Comparison of ENCODE assay signal across 8 cellular contexts in genomic region chr19:940591-941291, GRCh38. TPM values are rescaled to one million over a fixed set of nuclear protein-coding genes. Genes with fewer than 3 reads are reported as not detected.
DNase-seq lines count a peak whose midpoint lies in the region; ATAC-seq and TF ChIP-seq lines count a peak whose summit lies in the region.

No MANE protein-coding gene starts in this region.

- H3K27me3 ChIP-seq in Caco-2 (replicated peaks; ENCODE audit: control insufficient read depth, insufficient read depth, low read length), result no peaks in the 10 kb centered on the region

- peaks cover 92% of the 10 kb centered on the region for H3K36me3 Mint-ChIP-seq in Caco-2 (ENCODE audit: insufficient read depth, unreplicated experiment)
- H3K36me3 Mint-ChIP-seq in T-cell, result peaks cover 5% of the 10 kb centered on the region

- CTCF ChIA-PET in Caco-2 (lab: Charles Lee), result no interaction called here
- CTCF ChIA-PET in T-cell (lab: Charles Lee), result no interaction called here

- H3K27ac Mint-ChIP-seq in Caco-2 (ENCODE audit: unreplicated experiment) (peak overlapping the region; percentile 54), T-cell (peak overlapping the region; percentile 71 to 85)

- intact Hi-C loops in Caco-2 (cut with micrococcal nuclease; ENCODE audit: unreplicated experiment), result no loop called here

- H3K4me3 ChIP-seq in Caco-2 (ENCODE audit: low read depth, low read length), result no peak overlapping the region

- POLR2A ChIA-PET in Caco-2 (lab: Charles Lee) (no interaction called here), T-cell (lab: Charles Lee) (no interaction called here)

- no peaks in the 10 kb centered on the region for H3K27me3 Mint-ChIP-seq in Caco-2 (ENCODE audit: insufficient read depth, unreplicated experiment)
- H3K27me3 Mint-ChIP-seq in T-cell, result no peaks in the 10 kb centered on the region

- DNase-seq in Caco-2 (no peak), T-cell (peak; percentile 43 to 78 (median 64)), hypothalamus (lab: John Stamatoyannopoulos, UW) (peak in 44 of 51 donors; percentile 9 to 83 (median 62))
- peak; percentile 56 for DNase-seq in stimulated activated CD4-positive, alpha-beta T cell treated with anti-CD3 and anti-CD28 coated beads, Interleukin-2, amount 100 ng/mL, for 4 hours (ENCODE audit: low read depth)

- H3K4me3 Mint-ChIP-seq in Caco-2 (ENCODE audit: unreplicated experiment) (no peak overlapping the region), T-cell (peak overlapping the region; percentile 74 to 80 (median 76))

- peaks cover 3% of the 10 kb centered on the region; the same call in 1 of the 2 replicates for H3K4me1 ChIP-seq in Caco-2

- H3K4me1 Mint-ChIP-seq in Caco-2 (ENCODE audit: low read depth, unreplicated experiment) (no peaks in the 10 kb centered on the region), T-cell (peaks cover 28 to 37% (median 34%) of the 10 kb centered on the region in 3 donors)

- no TSS peak for BruUV-seq in Caco-2 (replicated peaks; lab: Mats Ljungman, UMichigan)

- peak overlapping the region; percentile 37 for H3K27ac ChIP-seq in angular gyrus (ENCODE audit: low read depth, low read length)

- H3K36me3 ChIP-seq in Caco-2 (ENCODE audit: control insufficient read depth, insufficient read depth, low read length), result peaks cover 7% of the 10 kb centered on the region

- H3K9me3 Mint-ChIP-seq in Caco-2 (ENCODE audit: unreplicated experiment) (no peaks in the 10 kb centered on the region), T-cell (peaks cover 0 to 3% (median 0%) of the 10 kb centered on the region in 3 donors)

- ATAC-seq in HG03064 (IDR thresholded peaks at IDR 0.05; ENCODE audit: low read depth, unreplicated experiment) (peak; percentile 52), T-cell (replicated peaks in 1 of 4) (peak; percentile 77 to 86 (median 80)), GM18858 (IDR thresholded peaks at IDR 0.05; ENCODE audit: unreplicated experiment) (no peak), HG02885 (IDR thresholded peaks at IDR 0.05; ENCODE audit: poor library complexity, unreplicated experiment) (no peak)

- H3K9me3 ChIP-seq in Caco-2, result no peaks in the 10 kb centered on the region

- no peak for TF ChIP-seq CTCF in Caco-2 (IDR thresholded peaks at IDR 0.05; ENCODE audit: insufficient read depth in 1 of 2, low read depth in 1 of 2, low read length in 1 of 2, severe bottlenecking in 1 of 2, unreplicated experiment in 1 of 2)

RNA-seq across cellular contexts. Expression of gene ARID3A, which starts 14.9 kb away (rescaled TPM):
- total RNA-seq in Caco-2 (2022), result 217 and 239 TPM in 2 replicates
- 10 to 100 TPM in 4 of 5 donors, 1 to 10 TPM in 1; 9.8 to 13.2 (median 12.0) TPM for total RNA-seq in T-cell

RNA-seq across cellular contexts. Expression of gene KISS1R, which starts 23.6 kb away (rescaled TPM):
- total RNA-seq in Caco-2 (2022) (13.0 and 16.6 TPM in 2 replicates), T-cell (1 to 10 TPM; 1.5 to 4.9 (median 2.8) TPM)

RNA-seq across cellular contexts. Expression of gene R3HDM4, which starts 27.7 kb away (rescaled TPM):
- total RNA-seq in Caco-2 (2022) (57.7 and 60.4 TPM in 2 replicates), T-cell (100 to 1,000 TPM; 190 to 252 (median 220) TPM)

RNA-seq across cellular contexts. Expression of gene WDR18, which starts 43.4 kb away (rescaled TPM):
- total RNA-seq in Caco-2 (2022) (89.5 and 96.8 TPM in 2 replicates), T-cell (10 to 100 TPM; 24.6 to 65.9 (median 53.5) TPM)

RNA-seq across cellular contexts. Expression of gene RNU6-9, which starts 47.5 kb away (rescaled TPM):
- total RNA-seq in Caco-2 (2022) (not detected in 2 replicates), T-cell (not detected)

Comparison
In these comparisons a context has a peak if more than half of its experiments do, and no peak if none do; other contexts are left out.
1. DNase-seq: peak in T-cell (34 of 34), hypothalamus (44 of 51) and stimulated activated CD4-positive, alpha-beta T cell treated with anti-CD3 and anti-CD28 coated beads, Interleukin-2, amount 100 ng/mL, for 4 hours (single experiment); none in Caco-2 (0 of 2).
2. ATAC-seq: peak in HG03064 (single experiment) and T-cell (4 of 4); none in GM18858 (single experiment) and HG02885 (single experiment).
3. RNA of gene ARID3A, which starts 14.9 kb away (total RNA-seq): 217 to 239 TPM in Caco-2; 9.8 to 13.2 TPM in T-cell; every median in the first group is over 10 times any median in the second.